ENCODE assay signal across 22 cellular contexts in genomic region chr15:64610257-64610919, GRCh38.
A peak's percentile ranks its signal among the peaks of the same experiment; 100 is the strongest.
DNase-seq lines count a peak whose midpoint lies in the region; ATAC-seq and TF ChIP-seq lines count a peak whose summit lies in the region.
"Had no signal": no experiment of that assay in that cellular context is flagged by ENCODE, and none has a peak within 500 bp of the region (broad histone marks: within the 10 kb centered on the region; RNA-seq: fewer than 3 reads in every experiment).

No MANE protein-coding gene starts in this region.

- H3K79me1 ChIP-seq in IMR-90 (ENCODE audit: low read depth in 1 of 2, low read length in 2 of 2) = peaks cover 24 to 55% of the 10 kb centered on the region in 2 experiments

- POLR2A ChIA-PET in CD4-positive, alpha-beta T cell (lab: Charles Lee) = interaction anchor here (1.0 kb wide), 1 partner anchor 21 kb away, joined by 3 read pairs; no protein-coding TSS in a partner anchor
- POLR2A ChIA-PET in IMR-90 (lab: Charles Lee; ENCODE audit: unreplicated experiment) = no interaction called here

- intact Hi-C loops in CD4-positive, alpha-beta T cell (cut with DNase I, micrococcal nuclease) = no loop called here
- intact Hi-C loops in IMR-90 (cut with micrococcal nuclease) = no loop called here

- CTCF ChIA-PET in CD4-positive, alpha-beta T cell (lab: Charles Lee) = interaction anchor here (1.0 to 1.1 kb wide), 3 partner anchors 9 to 183 kb away, joined by 3 read pairs; no protein-coding TSS in a partner anchor
- CTCF ChIA-PET in IMR-90 (lab: Yijun Ruan, JAX) = no interaction called here

- H2AK5ac ChIP-seq in IMR-90 (ENCODE audit: low read depth, low read length) = no peak overlapping the region

- H4K20me1 ChIP-seq in IMR-90 (ENCODE audit: insufficient read depth, low read length) = peaks cover 13% of the 10 kb centered on the region; the same call in 1 of the 2 replicates

- H3K4me1 Mint-ChIP-seq in CD4-positive, alpha-beta T cell (ENCODE audit: low read depth) = peaks cover 31% of the 10 kb centered on the region
- H3K4me1 Mint-ChIP-seq in chondrocyte (ENCODE audit: low read depth) (peaks cover 8% of the 10 kb centered on the region), nephron progenitor cell (no peaks in the 10 kb centered on the region)

- no peak overlapping the region for H4K8ac ChIP-seq in IMR-90 (ENCODE audit: low read depth in 2 of 2, low read length in 2 of 2)

- no peak overlapping the region for H4K5ac ChIP-seq in IMR-90 (ENCODE audit: low read depth, low read length)

- no peak overlapping the region for H2AK9ac ChIP-seq in IMR-90 (replicated peaks; ENCODE audit: low read depth, low read length, poor library complexity)

- H3K36me3 Mint-ChIP-seq in CD4-positive, alpha-beta T cell (ENCODE audit: low read depth) = peaks cover 4% of the 10 kb centered on the region
- H3K36me3 Mint-ChIP-seq in chondrocyte (ENCODE audit: low read depth) = no peaks in the 10 kb centered on the region
- H3K36me3 Mint-ChIP-seq in nephron progenitor cell (ENCODE audit: low read depth) = peaks cover 23% of the 10 kb centered on the region

- H3K9ac ChIP-seq in IMR-90 (ENCODE audit: low read depth, low read length) = no peak overlapping the region

- no peak overlapping the region for H2BK120ac ChIP-seq in IMR-90 (ENCODE audit: low read depth, low read length)

- H3K9me3 Mint-ChIP-seq in CD4-positive, alpha-beta T cell = no peaks in the 10 kb centered on the region
- H3K9me3 Mint-ChIP-seq in chondrocyte (ENCODE audit: low read depth) (no peaks in the 10 kb centered on the region), nephron progenitor cell (peaks cover 5% of the 10 kb centered on the region)
- H3K9me3 Mint-ChIP-seq: activated T-helper 2 cell treated with anti-CD3 and anti-CD28 coated beads, Interferon-gamma antibody, Interleukin-2, Interleukin-4, amounts not matched to agents 10 μg/mL and 5 μg/mL and 100 μg/mL, durations not matched to agents 14 hours and 24 hours and 36 hours; CD8-positive, alpha-beta memory T cell had no signal

- H3K27me3 Mint-ChIP-seq in CD4-positive, alpha-beta T cell = no peaks in the 10 kb centered on the region
- H3K27me3 Mint-ChIP-seq in chondrocyte (ENCODE audit: low read depth) = no peaks in the 10 kb centered on the region
- no peaks in the 10 kb centered on the region for H3K27me3 Mint-ChIP-seq in nephron progenitor cell (ENCODE audit: low read depth, poor library complexity)

- no peak overlapping the region for H3K14ac ChIP-seq in IMR-90 (replicated peaks; ENCODE audit: low read depth, low read length)

- dilution Hi-C loops in IMR-90 (cut with HindIII; ENCODE audit: low sequenced_read_pairs, unreplicated experiment) = no loop called here

- no peak overlapping the region for H3K4me3 Mint-ChIP-seq in CD4-positive, alpha-beta T cell
- no peak overlapping the region for H3K4me3 Mint-ChIP-seq in chondrocyte (ENCODE audit: unreplicated experiment)
- H3K4me3 Mint-ChIP-seq in nephron progenitor cell = no peak overlapping the region

- no peak overlapping the region for H3K56ac ChIP-seq in IMR-90 (ENCODE audit: extremely low read depth, insufficient read depth, low read length)

- no peak for TF ChIP-seq CTCF in CD4-positive, alpha-beta T cell (IDR thresholded peaks at IDR 0.05)
- no peak for TF ChIP-seq CTCF in IMR-90 (conservative IDR thresholded peaks at IDR 0.05; ENCODE audit: low read depth, low read length)
- TF ChIP-seq CTCF in chondrocyte (IDR thresholded peaks at IDR 0.05) = no peak
- TF ChIP-seq CTCF in nephron progenitor cell (IDR thresholded peaks at IDR 0.05) = no peak

- no peak overlapping the region for H3K27ac ChIP-seq in CD4-positive, alpha-beta T cell (ENCODE audit: low read depth, low read length)
- H3K27ac ChIP-seq in IMR-90 (ENCODE audit: insufficient read depth, low read length) = no peak overlapping the region
- H3K27ac ChIP-seq: SJCRH30, tibial artery had no signal

- no peak overlapping the region for H3K23ac ChIP-seq in IMR-90 (ENCODE audit: low read depth, low read length)

- H3K4ac ChIP-seq in IMR-90 (ENCODE audit: low read depth, low read length) = no peak overlapping the region

- no peak overlapping the region for H3K4me2 ChIP-seq in IMR-90 (ENCODE audit: low read depth, low read length)

- no TSS peak for BruUV-seq in IMR-90 (replicated peaks; lab: Mats Ljungman, UMichigan)

- H3K27me3 ChIP-seq in CD4-positive, alpha-beta T cell (ENCODE audit: control insufficient read depth, insufficient read depth, low read length) = no peaks in the 10 kb centered on the region
- H3K27me3 ChIP-seq in IMR-90 (ENCODE audit: control insufficient read depth, insufficient read depth, low read length) = no peaks in the 10 kb centered on the region
- H3K27me3 ChIP-seq: SJCRH30, tibial artery had no signal

- peak overlapping the region; percentile 47 for H3K27ac Mint-ChIP-seq in CD4-positive, alpha-beta T cell
- H3K27ac Mint-ChIP-seq in chondrocyte (ENCODE audit: unreplicated experiment) = peak overlapping the region; percentile 33
- peak overlapping the region; percentile 90 for H3K27ac Mint-ChIP-seq in nephron progenitor cell

- no peak for TF ChIP-seq POLR2A in IMR-90 (IDR thresholded peaks at IDR 0.05; ENCODE audit: low read depth, low read length)

- H2AFZ ChIP-seq in IMR-90 (replicated peaks; ENCODE audit: low read length, poor library complexity) = no peak overlapping the region

- H3K9me1 ChIP-seq in IMR-90 (ENCODE audit: insufficient read depth, low read length) = no peaks in the 10 kb centered on the region; the same call in 1 of the 2 replicates

- no peaks in the 10 kb centered on the region; the same call in 1 of the 2 replicates for H3K4me1 ChIP-seq in IMR-90 (ENCODE audit: control insufficient read depth, insufficient read depth, low read length)
- H3K4me1 ChIP-seq: tibial artery had no signal

- no peak overlapping the region for H3K4me3 ChIP-seq in IMR-90 (ENCODE audit: insufficient read depth, low read depth, low read length)
- H3K4me3 ChIP-seq: SJCRH30, tibial artery had no signal

- no CpG with 5 or more reads among the region's 7 CpGs for WGBS in IMR-90 (ENCODE audit: extremely low coverage in 2 of 2, insufficient read length in 1 of 2), 2 experiments

- H2BK5ac ChIP-seq in IMR-90 (ENCODE audit: low read depth, low read length, poor library complexity, severe bottlenecking) = no peak overlapping the region

- DNase-seq in CD4-positive, alpha-beta T cell = no peak
- DNase-seq in IMR-90 = no peak
- DNase-seq in chondrocyte (ENCODE audit: low spot score) = no peak
- DNase-seq in nephron progenitor cell = no peak
- no peak for DNase-seq in DMS 273 (lab: John Stamatoyannopoulos, UW; ENCODE audit: unreplicated experiment)
- DNase-seq in MV-4-11 (lab: John Stamatoyannopoulos, UW) = no peak
- DNase-seq: activated CD4-positive, alpha-beta T cell treated with anti-CD3 and anti-CD28 coated beads for 1 hour; anterior cingulate cortex; CD8-positive, alpha-beta memory T cell; central memory CD4-positive, alpha-beta T cell; DMS79 treated with DMSO at 0.1 percent for 48 hours; foreskin melanocyte; hypothalamus; islet precursor cell; NCI-H1048; NCI-H1930; NCI-H226; stimulated activated naive CD4-positive, alpha-beta T cell; tibial artery had no signal

- H4K91ac ChIP-seq in IMR-90 (ENCODE audit: insufficient read depth, low read depth, low read length) = no peak overlapping the region

- no peaks in the 10 kb centered on the region for H3K36me3 ChIP-seq in IMR-90 (ENCODE audit: control insufficient read depth, insufficient read depth, low read length)
- H3K36me3 ChIP-seq: SJCRH30, tibial artery had no signal

- no peaks in the 10 kb centered on the region for H3K9me3 ChIP-seq in CD4-positive, alpha-beta T cell (ENCODE audit: control insufficient read depth, low read length)
- no peaks in the 10 kb centered on the region for H3K9me3 ChIP-seq in IMR-90 (ENCODE audit: control insufficient read depth, insufficient read depth, low read length)
- H3K9me3 ChIP-seq: SJCRH30, tibial artery had no signal

- no peak overlapping the region for H2BK15ac ChIP-seq in IMR-90 (ENCODE audit: low read depth, low read length)

- TF ChIP-seq RAD21 in IMR-90 (IDR thresholded peaks at IDR 0.05; ENCODE audit: low read length) = no peak

- ATAC-seq in CD4-positive, alpha-beta T cell (ENCODE audit: poor library complexity) = no peak
- ATAC-seq in IMR-90 (ENCODE audit: low read depth) (no peak), GM18909 (IDR thresholded peaks at IDR 0.05; ENCODE audit: poor library complexity, unreplicated experiment) (no peak)

- H3K18ac ChIP-seq in IMR-90 (ENCODE audit: low read depth, low read length) = no peak overlapping the region

- H2BK20ac ChIP-seq in IMR-90 (ENCODE audit: low read depth, low read length) = no peak overlapping the region

- in situ Hi-C loops in IMR-90 (cut with MboI; ENCODE audit: low sequenced_read_pairs) = no loop called here

TF ChIP-seq in IMR-90, 13 proteins besides CTCF, POLR2A, EP300 and RAD21:
- TF ChIP-seq CEBPB (IDR thresholded peaks at IDR 0.05; ENCODE audit: low read depth, low read length) = peak; percentile 28; the same call in 1 of the 2 replicates
- TF ChIP-seq ELK1 (IDR thresholded peaks at IDR 0.05; ENCODE audit: borderline replicate concordance, low read depth, low read length) = no peak

Comparison
In these comparisons a context has a peak if more than half of its experiments do, and no peak if none do; other contexts are left out.
1. H3K27ac Mint-ChIP-seq: peak in every context shown above with its lines; median percentile 90 in nephron progenitor cell; 47 in CD4-positive, alpha-beta T cell; 33 in chondrocyte.